Comparison of ENCODE assay signal across 15 cellular contexts in the genomic region with DNA sequence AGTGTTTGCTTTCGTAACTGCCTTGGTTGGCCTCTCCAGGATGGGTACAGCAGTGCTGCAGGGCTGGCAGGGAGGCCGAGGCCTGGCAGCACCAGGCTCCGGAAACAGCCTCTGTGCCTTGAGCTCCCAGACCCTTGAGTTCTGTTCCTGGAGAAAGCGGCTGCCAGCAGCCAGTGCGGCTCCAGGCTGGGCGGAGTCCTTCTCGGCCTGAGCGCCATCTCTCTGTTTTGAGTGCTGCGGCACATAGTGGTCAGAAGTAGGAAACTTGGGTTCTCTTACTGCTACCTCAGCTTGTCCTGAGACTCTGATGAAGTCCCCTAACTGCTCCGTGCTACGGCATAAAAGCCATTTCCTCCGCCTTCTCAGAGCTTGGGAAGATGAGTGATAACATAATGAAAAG.
DNase-seq lines count a peak whose midpoint lies in the region; ATAC-seq and TF ChIP-seq lines count a peak whose summit lies in the region.
"Had no signal": no experiment of that assay in that cellular context is flagged by ENCODE, and none has a peak within 500 bp of the region (broad histone marks: within the 10 kb centered on the region; RNA-seq: fewer than 3 reads in every experiment).

No MANE protein-coding gene starts in this region.

- TF ChIP-seq CTCF in endodermal cell (conservative IDR thresholded peaks at IDR 0.05) = peak; percentile 32
- TF ChIP-seq CTCF in testis (IDR thresholded peaks at IDR 0.05) = no peak
- no peak for TF ChIP-seq CTCF in CD8-positive, alpha-beta T cell (IDR thresholded peaks at IDR 0.05)

- no peaks in the 10 kb centered on the region for H3K9me3 Mint-ChIP-seq in endodermal cell
- no peaks in the 10 kb centered on the region for H3K9me3 Mint-ChIP-seq in CD8-positive, alpha-beta T cell

- H3K4me1 Mint-ChIP-seq in endodermal cell = peaks cover 7% of the 10 kb centered on the region
- no peaks in the 10 kb centered on the region for H3K4me1 Mint-ChIP-seq in CD8-positive, alpha-beta T cell (ENCODE audit: low read depth)

- H3K36me3 ChIP-seq in endodermal cell (ENCODE audit: control insufficient read depth, insufficient read depth, low read length) = no peaks in the 10 kb centered on the region
- no peaks in the 10 kb centered on the region for H3K36me3 ChIP-seq in testis (ENCODE audit: low read depth, missing control alignments)
- H3K36me3 ChIP-seq in CD8-positive, alpha-beta T cell (ENCODE audit: insufficient read depth, low read length) = no peaks in the 10 kb centered on the region

- H3K27ac ChIP-seq in endodermal cell (ENCODE audit: low read depth, low read length) (no peak overlapping the region), testis (no peak overlapping the region)
- no peak overlapping the region for H3K27ac ChIP-seq in CD8-positive, alpha-beta T cell (ENCODE audit: low read depth, low read length)
- H3K27ac ChIP-seq: parathyroid adenoma had no signal

- intact Hi-C loops in testis (cut with DNase I; ENCODE audit: low total_unique reads) = no loop called here
- intact Hi-C loops in CD8-positive, alpha-beta T cell (cut with DNase I, micrococcal nuclease) = no loop called here

- TF ChIP-seq POLR2A in testis (IDR thresholded peaks at IDR 0.05) = no peak

- no peaks in the 10 kb centered on the region for H3K9me3 ChIP-seq in endodermal cell (ENCODE audit: control insufficient read depth, low read length)
- no peaks in the 10 kb centered on the region for H3K9me3 ChIP-seq in testis
- no peaks in the 10 kb centered on the region for H3K9me3 ChIP-seq in CD8-positive, alpha-beta T cell (ENCODE audit: low read length)

- H3K27ac Mint-ChIP-seq in endodermal cell = no peak overlapping the region
- H3K27ac Mint-ChIP-seq in CD8-positive, alpha-beta T cell = no peak overlapping the region

- DNase-seq in NCI-H187 (lab: John Stamatoyannopoulos, UW) (peak; percentile 26 to 28), NCI-H187 treated with DMSO at 0.1 percent for 48 hours (lab: John Stamatoyannopoulos, UW) (no peak), NCI-H2227 (lab: John Stamatoyannopoulos, UW; ENCODE audit: unreplicated experiment) (peak; percentile 57), endodermal cell (peak; percentile 88), testis (peak; percentile 18), KG1 (lab: John Stamatoyannopoulos, UW) (no peak)
- no peak for DNase-seq in CD8-positive, alpha-beta T cell
- DNase-seq: ACHN; activated T-cell treated with anti-CD3 and anti-CD28 coated beads, Interleukin-2, amount 50 U/mL, for 48 hours; COR-L47; cortex of kidney; NCI-H2029 treated with DMSO at 0.1 percent for 48 hours; stimulated activated CD4-positive, alpha-beta T cell treated with anti-CD3 and anti-CD28 coated beads, Interleukin-15, amount 100 ng/mL, for 24 hours had no signal

- no peak overlapping the region for H3K4me3 Mint-ChIP-seq in endodermal cell
- no peak overlapping the region for H3K4me3 Mint-ChIP-seq in CD8-positive, alpha-beta T cell

- H3K4me1 ChIP-seq in endodermal cell (ENCODE audit: control insufficient read depth, insufficient read depth, low read length) (peaks cover 7% of the 10 kb centered on the region), testis (no peaks in the 10 kb centered on the region)
- H3K4me1 ChIP-seq in CD8-positive, alpha-beta T cell (ENCODE audit: insufficient read depth, low read length) = no peaks in the 10 kb centered on the region
- H3K4me1 ChIP-seq: parathyroid adenoma had no signal

- no peaks in the 10 kb centered on the region for H3K36me3 Mint-ChIP-seq in endodermal cell (ENCODE audit: low read depth)
- H3K36me3 Mint-ChIP-seq in CD8-positive, alpha-beta T cell = no peaks in the 10 kb centered on the region

- POLR2A ChIA-PET in CD8-positive, alpha-beta T cell (lab: Charles Lee) = no interaction called here

- no peak overlapping the region for H3K4me3 ChIP-seq in endodermal cell (ENCODE audit: low read length)
- no peak overlapping the region for H3K4me3 ChIP-seq in testis
- H3K4me3 ChIP-seq in CD8-positive, alpha-beta T cell (ENCODE audit: low read depth, low read length) = no peak overlapping the region

- no peak overlapping the region for H3K9ac ChIP-seq in endodermal cell (ENCODE audit: extremely low read depth, low read length, poor library complexity, severe bottlenecking)
- H3K9ac ChIP-seq: parathyroid adenoma had no signal

- H3K27me3 ChIP-seq in endodermal cell (ENCODE audit: control insufficient read depth, insufficient read depth, low read length, poor library complexity, severe bottlenecking) = peaks cover 94% of the 10 kb centered on the region
- H3K27me3 ChIP-seq in testis = no peaks in the 10 kb centered on the region
- H3K27me3 ChIP-seq in CD8-positive, alpha-beta T cell (ENCODE audit: insufficient read depth, low read length) = peaks cover 3% of the 10 kb centered on the region

- CTCF ChIA-PET in CD8-positive, alpha-beta T cell (lab: Charles Lee) = interaction anchor here (1.0 kb wide), 1 partner anchor 120 kb away, joined by 4 read pairs; no protein-coding TSS in a partner anchor

- H3K27me3 Mint-ChIP-seq in endodermal cell (ENCODE audit: insufficient read depth) = peaks cover 88% of the 10 kb centered on the region
- H3K27me3 Mint-ChIP-seq in CD8-positive, alpha-beta T cell (ENCODE audit: low read depth) = peaks cover 26% of the 10 kb centered on the region

- WGBS in endodermal cell (ENCODE audit: insufficient coverage in 1 of 2, insufficient read length in 1 of 2), 2 experiments = 84 to 85% methylated on average over 8 to 12 of the region's 12 CpGs
- WGBS in testis, 2 donors = 53 to 55% methylated on average over 6 to 12 of the region's 12 CpGs

- no peak for ATAC-seq in CD8-positive, alpha-beta T cell
- no peak for ATAC-seq in HG03442 (IDR thresholded peaks at IDR 0.05; ENCODE audit: unreplicated experiment)

Comparison
In these comparisons a context has a peak if more than half of its experiments do, and no peak if none do; other contexts are left out.
1. DNase-seq: peak in NCI-H187 (2 of 2), NCI-H2227 (single experiment), endodermal cell (single experiment) and testis (single experiment); none in NCI-H187 treated with DMSO at 0.1 percent for 48 hours (single experiment), CD8-positive, alpha-beta T cell (0 of 7) and KG1 (single experiment).